Comparison of ENCODE assay signal across 30 cellular contexts in genomic region chr3:14357463-14357862, GRCh38.
"Had no signal": no experiment of that assay in that cellular context is flagged by ENCODE, and none has a peak within 500 bp of the region (broad histone marks: within the 10 kb centered on the region; RNA-seq: fewer than 3 reads in every experiment).

No MANE protein-coding gene starts in this region.

- H3K36me3 ChIP-seq: adrenal gland, ascending aorta, breast epithelium, cardiac muscle cell, colonic mucosa, esophagus squamous epithelium, gastroesophageal sphincter had no signal

- FAIRE-seq: endometrium, endothelial cell of umbilical vein had no signal

- H3K9me3 ChIP-seq: adrenal gland, ascending aorta, breast epithelium, colonic mucosa, esophagus squamous epithelium, gastroesophageal sphincter had no signal

- H3K4me1 ChIP-seq: adrenal gland, ascending aorta, breast epithelium, colonic mucosa had no signal

- DNase-seq: activated CD4-positive, alpha-beta memory T cell treated with anti-CD3 and anti-CD28 coated beads, Interleukin-2, amount 10 ng/mL, durations not matched to agents 7 days and 5 days; activated CD4-positive, alpha-beta T cell treated with anti-CD3 and anti-CD28 coated beads for 1 hour; activated CD4-positive, alpha-beta T cell treated with anti-CD3 and anti-CD28 coated beads for 4 hours; activated CD4-positive, alpha-beta T cell treated with anti-CD3 and anti-CD28 coated beads, Interleukin-2, amount 10 ng/mL, durations not matched to agents 7 days and 5 days; activated CD4-positive, alpha-beta T cell treated with anti-CD3 and anti-CD28 coated beads, Interleukin-2, amount 50 U/mL, for 4 hours; activated CD8-positive, alpha-beta memory T cell treated with anti-CD3 and anti-CD28 coated beads, Interleukin-2, amount 50 U/mL, for 48 hours; activated effector memory CD4-positive, alpha-beta T cell treated with Interleukin-2 at 50 U/mL for 16 hours; activated gamma-delta T cell treated with Interleukin-2 at 50 U/mL for 16 hours; activated naive CD4-positive, alpha-beta T cell treated with Interleukin-2 at 50 U/mL for 16 hours; activated naive CD8-positive, alpha-beta T cell treated with anti-CD3 and anti-CD28 coated beads for 36 hours; activated naive CD8-positive, alpha-beta T cell treated with anti-CD3 and anti-CD28 coated beads, Interleukin-2, amount 50 U/mL, for 24 hours; activated T-cell treated with anti-CD3 and anti-CD28 coated beads for 4 hours; activated T-cell treated with anti-CD3 and anti-CD28 coated beads, Interleukin-2, amount 50 U/mL, for 24 hours; activated T-cell treated with anti-CD3 and anti-CD28 coated beads, Interleukin-2, amount 50 U/mL, for 72 hours; adrenal gland; central memory CD4-positive, alpha-beta T cell; cerebellar nuclear complex; colonic mucosa; effector CD8-positive, alpha-beta T cell; esophagus squamous epithelium; foreskin melanocyte; T-helper 2 cell had no signal

- H3K27me3 ChIP-seq: adrenal gland, ascending aorta, breast epithelium, cardiac muscle cell, colonic mucosa, gastroesophageal sphincter had no signal

- H3K27ac ChIP-seq: adrenal gland, ascending aorta, cardiac muscle cell, colonic mucosa, epithelial cell of prostate, VCaP had no signal

- H3K4me3 ChIP-seq: adrenal gland, ascending aorta, cardiac muscle cell, colonic mucosa, gastroesophageal sphincter had no signal
